11 cellular contexts compared by ENCODE assay signal in genomic region chr21:46065993-46066842, GRCh38. TPM values are rescaled to one million over a fixed set of nuclear protein-coding genes. Genes with fewer than 3 reads are reported as not detected.
DNase-seq lines count a peak whose midpoint lies in the region; ATAC-seq and TF ChIP-seq lines count a peak whose summit lies in the region.
"Had no signal": no experiment of that assay in that cellular context is flagged by ENCODE, and none has a peak within 500 bp of the region (broad histone marks: within the 10 kb centered on the region; RNA-seq: fewer than 3 reads in every experiment).

No MANE protein-coding gene starts in this region.

- ATAC-seq in body of pancreas: peak; percentile 25
- ATAC-seq in sciatic nerve: peak; percentile 12
- ATAC-seq in GM18517 (IDR thresholded peaks at IDR 0.05; ENCODE audit: unreplicated experiment): no peak

- no peak overlapping the region for H2AFZ ChIP-seq in hepatocyte

- no peaks in the 10 kb centered on the region for H3K79me2 ChIP-seq in hepatocyte

- 59 to 66% methylated on average over 31 of the region's 31 CpGs for WGBS in body of pancreas, 2 donors
- WGBS in hepatocyte (ENCODE audit: low lambda C conversion rate, missing lambda C conversion rate): 73% methylated on average over 31 of the region's 31 CpGs

- H3K9me3 ChIP-seq in body of pancreas: no peaks in the 10 kb centered on the region
- no peaks in the 10 kb centered on the region for H3K9me3 ChIP-seq in hepatocyte (ENCODE audit: low read depth)

- intact Hi-C loops in body of pancreas (cut with DNase I): no loop called here
- intact Hi-C loops in sciatic nerve (cut with DNase I): no loop called here

- peak; percentile 69 for DNase-seq in H7
- DNase-seq in body of pancreas: no peak
- DNase-seq in hepatocyte (ENCODE audit: low spot score): no peak
- no peak for DNase-seq in sciatic nerve (ENCODE audit: low spot score)
- DNase-seq in SKM-1 (lab: John Stamatoyannopoulos, UW; ENCODE audit: unreplicated experiment): no peak
- DNase-seq in activated CD4-positive, alpha-beta T cell treated with anti-CD3 and anti-CD28 coated beads for 4 hours: no peak
- DNase-seq in NCI-H146 (lab: John Stamatoyannopoulos, UW): no peak
- DNase-seq: NK-92 treated with Interleukin-12 subunit alpha and Interleukin-12 subunit beta, amount 100 ng/mL, for 24 hours; stimulated activated naive CD4-positive, alpha-beta T cell treated with Interleukin-2 at 50 U/mL for 16 hours had no signal

- no peak for TF ChIP-seq POLR2A in body of pancreas (IDR thresholded peaks at IDR 0.05)

- H3K27ac ChIP-seq in body of pancreas (peak overlapping the region in 1 of 4 donors; percentile 22), hepatocyte (peak overlapping the region; percentile 95)

- H3K27me3 ChIP-seq in H7 (ENCODE audit: control insufficient read depth, insufficient read depth, low read length) (no peaks in the 10 kb centered on the region), body of pancreas (no peaks in the 10 kb centered on the region), hepatocyte (no peaks in the 10 kb centered on the region)

- H4K20me1 ChIP-seq in hepatocyte (ENCODE audit: insufficient read depth, poor library complexity, severe bottlenecking): no peaks in the 10 kb centered on the region

- H3K9me2 ChIP-seq in hepatocyte (replicated peaks; ENCODE audit: insufficient read depth): no peaks in the 10 kb centered on the region

- peak overlapping the region; percentile 64 for H3K4me2 ChIP-seq in hepatocyte

- H3K4me3 ChIP-seq in H7 (ENCODE audit: insufficient read depth, low read depth, low read length) (no peak overlapping the region), body of pancreas (no peak overlapping the region), hepatocyte (no peak overlapping the region)

- no peaks in the 10 kb centered on the region for H3K36me3 ChIP-seq in H7 (replicated peaks; ENCODE audit: control insufficient read depth, insufficient read depth, low read length)
- H3K36me3 ChIP-seq in body of pancreas (replicated peaks in 1 of 2; ENCODE audit: insufficient read depth in 1 of 2, low read depth in 2 of 2): no peaks in the 10 kb centered on the region
- no peaks in the 10 kb centered on the region for H3K36me3 ChIP-seq in hepatocyte (replicated peaks; ENCODE audit: insufficient read depth, low read depth)

- peaks cover 13% of the 10 kb centered on the region for H3K4me1 ChIP-seq in body of pancreas
- H3K4me1 ChIP-seq in hepatocyte (ENCODE audit: insufficient read depth): peaks cover 31% of the 10 kb centered on the region

- TF ChIP-seq CTCF in body of pancreas (IDR thresholded peaks at IDR 0.05) (no peak), hepatocyte (IDR thresholded peaks at IDR 0.05; ENCODE audit: poor library complexity) (no peak)

RNA-seq across cellular contexts. Expression of gene COL6A2, which starts 31.7 kb away (rescaled TPM):
- 127 and 143 TPM in 2 replicates for total RNA-seq in H7 (2014; rRNA removed; shearing (Covaris generic))
- total RNA-seq in body of pancreas (100 to 1,000 TPM in 1 of 2 donors, 10 to 100 TPM in 1; 72.1 to 339 TPM), hepatocyte (389 and 509 TPM in 2 replicates), sciatic nerve (397 TPM)
- 832 and 940 TPM in 2 replicates for polyA plus RNA-seq in hepatocyte
- polyA plus RNA-seq: CD14-positive monocyte had no signal
